Comparison of ENCODE assay signal across 16 cellular contexts in genomic region chr11:72875736-72876135, GRCh38.
DNase-seq lines count a peak whose midpoint lies in the region; ATAC-seq and TF ChIP-seq lines count a peak whose summit lies in the region.
"Had no signal": no experiment of that assay in that cellular context is flagged by ENCODE, and none has a peak within 500 bp of the region (broad histone marks: within the 10 kb centered on the region; RNA-seq: fewer than 3 reads in every experiment).

No MANE protein-coding gene starts in this region.

- peak overlapping the region; percentile 89 for H3K27ac Mint-ChIP-seq in stimulated activated naive B cell treated with anti-CD40 and anti-IgM and Interleukin-4, amounts not matched to agents 10 μg/mL and 1 μg/mL and 100 μg/mL, for 72 hours
- H3K27ac Mint-ChIP-seq: CD4-positive, alpha-beta T cell had no signal

- H3K4me1 Mint-ChIP-seq in stimulated activated naive B cell treated with anti-CD40 and anti-IgM and Interleukin-4, amounts not matched to agents 10 μg/mL and 1 μg/mL and 100 μg/mL, for 72 hours, result peaks cover 10 to 28% of the 10 kb centered on the region in 2 donors

- H3K4me3 ChIP-seq in GM12865 (ENCODE audit: low read depth, low read length), result no peak overlapping the region
- H3K4me3 ChIP-seq: HAP-1, K562 had no signal

- H3K27me3 Mint-ChIP-seq in stimulated activated naive B cell treated with anti-CD40 and anti-IgM and Interleukin-4, amounts not matched to agents 10 μg/mL and 1 μg/mL and 100 μg/mL, for 72 hours, result no peaks in the 10 kb centered on the region
- H3K27me3 Mint-ChIP-seq: CD4-positive, alpha-beta T cell had no signal

- TF ChIP-seq CTCF in GM12865 (IDR thresholded peaks at IDR 0.05; ENCODE audit: insufficient read depth, low read depth, low read length, missing control alignments), result no peak

- peaks cover 41 to 50% of the 10 kb centered on the region in 2 donors for H3K36me3 Mint-ChIP-seq in stimulated activated naive B cell treated with anti-CD40 and anti-IgM and Interleukin-4, amounts not matched to agents 10 μg/mL and 1 μg/mL and 100 μg/mL, for 72 hours

- no peaks in the 10 kb centered on the region for H3K9me3 Mint-ChIP-seq in stimulated activated naive B cell treated with anti-CD40 and anti-IgM and Interleukin-4, amounts not matched to agents 10 μg/mL and 1 μg/mL and 100 μg/mL, for 72 hours
- H3K9me3 Mint-ChIP-seq: CD4-positive, alpha-beta T cell had no signal

- peak; percentile 66 for ATAC-seq in HG02610 (IDR thresholded peaks at IDR 0.05; ENCODE audit: unreplicated experiment)
- ATAC-seq in stimulated activated naive B cell treated with anti-CD40 and anti-IgM and Interleukin-4, amounts not matched to agents 10 μg/mL and 1 μg/mL and 100 μg/mL, for 72 hours (replicated peaks), result peak; percentile 57 to 73
- ATAC-seq in GM21786 (IDR thresholded peaks at IDR 0.05; ENCODE audit: unreplicated experiment), result no peak
- ATAC-seq: K562 had no signal

- DNase-seq in GM12865 (ENCODE audit: low read depth) (peak; percentile 26), myocyte (ENCODE audit: low read depth) (peak; percentile 46), NCI-H2196 (lab: John Stamatoyannopoulos, UW; ENCODE audit: unreplicated experiment) (no peak)
- peak; percentile 4 for DNase-seq in stimulated activated naive B cell treated with anti-CD40 and anti-IgM and Interleukin-4, amounts not matched to agents 10 μg/mL and 1 μg/mL and 100 μg/mL, for 72 hours
- DNase-seq in effector CD8-positive, alpha-beta T cell (lab: John Stamatoyannopoulos, UW), result no peak
- DNase-seq: ACHN; C1 segment of cervical spinal cord; CD4-positive, alpha-beta T cell; COR-L47; DND-41; GDM1; Karpas-422 had no signal

- H3K4me3 Mint-ChIP-seq in stimulated activated naive B cell treated with anti-CD40 and anti-IgM and Interleukin-4, amounts not matched to agents 10 μg/mL and 1 μg/mL and 100 μg/mL, for 72 hours, result no peak overlapping the region
- H3K4me3 Mint-ChIP-seq: CD4-positive, alpha-beta T cell had no signal

Comparison
In these comparisons a context has a peak if more than half of its experiments do, and no peak if none do; other contexts are left out.
1. DNase-seq: peak in GM12865 (single experiment), myocyte (single experiment) and stimulated activated naive B cell treated with anti-CD40 and anti-IgM and Interleukin-4, amounts not matched to agents 10 μg/mL and 1 μg/mL and 100 μg/mL, for 72 hours (single experiment); none in effector CD8-positive, alpha-beta T cell (single experiment) and NCI-H2196 (single experiment).